Comparison of ENCODE assay signal across 18 cellular contexts in the genomic region with DNA sequence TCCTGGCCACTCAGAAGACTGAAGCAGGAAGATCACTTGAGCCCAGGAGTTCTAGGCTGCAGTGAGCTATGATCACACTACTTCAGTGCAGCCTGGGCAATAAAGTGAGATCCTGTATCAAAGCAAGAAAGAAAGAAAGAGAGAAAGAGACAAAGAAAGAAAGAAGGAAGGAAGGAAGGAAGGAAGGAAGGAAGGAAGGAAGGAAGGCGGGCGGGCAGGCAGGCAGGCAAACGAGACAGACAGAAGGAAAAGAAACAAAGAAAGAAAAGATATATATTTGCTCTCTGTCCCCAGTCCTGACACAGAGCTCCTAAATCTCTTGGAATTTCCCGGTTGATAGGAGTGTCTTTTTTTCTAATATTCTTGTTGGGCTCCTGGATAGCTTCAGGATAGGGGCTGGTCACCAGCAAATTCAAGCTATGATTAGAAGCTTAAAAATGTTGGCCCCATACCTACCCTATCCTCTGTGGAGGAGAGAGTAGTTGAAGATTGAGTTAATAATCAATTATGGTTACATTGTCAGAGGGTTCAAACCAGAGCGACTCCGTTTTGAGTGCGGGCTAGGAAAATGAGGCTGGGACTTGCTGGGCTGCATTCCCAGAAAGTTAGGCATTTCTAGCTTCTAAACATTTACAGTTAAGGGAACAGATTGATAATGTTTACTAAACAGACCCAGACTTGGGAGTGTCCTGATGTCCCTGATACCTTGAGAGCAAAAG.
"Had no signal": no experiment of that assay in that cellular context is flagged by ENCODE, and none has a peak within 500 bp of the region (broad histone marks: within the 10 kb centered on the region; RNA-seq: fewer than 3 reads in every experiment).

No MANE protein-coding gene starts in this region.

- H3K4me3 ChIP-seq: lung, psoas muscle, upper lobe of right lung had no signal

- DNase-seq: activated CD4-positive, alpha-beta T cell treated with anti-CD3 and anti-CD28 coated beads for 48 hours; activated CD8-positive, alpha-beta memory T cell treated with anti-CD3 and anti-CD28 coated beads, Interleukin-2, amount 50 U/mL, for 48 hours; activated CD8-positive, alpha-beta T cell treated with anti-CD3 and anti-CD28 coated beads, Interleukin-2, amount 10 ng/mL, durations not matched to agents 7 days and 5 days; activated naive CD4-positive, alpha-beta T cell treated with anti-CD3 and anti-CD28 coated beads for 36 hours; central memory CD4-positive, alpha-beta T cell; effector memory CD8-positive, alpha-beta T cell; erythroblast; hippocampal formation; naive thymus-derived CD8-positive, alpha-beta T cell; nucleus accumbens; psoas muscle; stimulated activated CD4-positive, alpha-beta T cell treated with anti-CD3 and anti-CD28 coated beads, Interleukin-12 subunit alpha, Interleukin-12 subunit beta, amount 100 ng/mL, for 4 hours; stimulated activated naive CD4-positive, alpha-beta T cell; substantia nigra; upper lobe of right lung had no signal

- H3K4me3 Mint-ChIP-seq: activated CD8-positive, alpha-beta T cell treated with anti-CD3 and anti-CD28 coated beads, Interleukin-2, amount 10 ng/mL, durations not matched to agents 7 days and 5 days; activated naive CD4-positive, alpha-beta T cell treated with anti-CD3 and anti-CD28 coated beads for 36 hours; effector memory CD8-positive, alpha-beta T cell; naive thymus-derived CD8-positive, alpha-beta T cell; T-helper 1 cell treated with Interleukin-12 subunit alpha and Interleukin-12 subunit beta and Interleukin-4 antibody, amounts not matched to agents 30 μg/mL and 1 μg/mL, for 36 hours had no signal

- H3K9me3 Mint-ChIP-seq: activated naive CD4-positive, alpha-beta T cell treated with anti-CD3 and anti-CD28 coated beads for 36 hours; effector memory CD8-positive, alpha-beta T cell; naive thymus-derived CD8-positive, alpha-beta T cell; T-helper 1 cell treated with Interleukin-12 subunit alpha and Interleukin-12 subunit beta and Interleukin-4 antibody, amounts not matched to agents 30 μg/mL and 1 μg/mL, for 36 hours had no signal

- H3K27me3 Mint-ChIP-seq: effector memory CD8-positive, alpha-beta T cell had no signal

- H3K36me3 Mint-ChIP-seq: naive thymus-derived CD8-positive, alpha-beta T cell had no signal

- H3K27me3 ChIP-seq: upper lobe of right lung had no signal

- H3K9me3 ChIP-seq: psoas muscle, upper lobe of right lung had no signal

- H3K27ac Mint-ChIP-seq: activated CD8-positive, alpha-beta T cell treated with anti-CD3 and anti-CD28 coated beads, Interleukin-2, amount 10 ng/mL, durations not matched to agents 7 days and 5 days; activated naive CD4-positive, alpha-beta T cell treated with anti-CD3 and anti-CD28 coated beads for 36 hours; effector memory CD8-positive, alpha-beta T cell; T-helper 1 cell treated with Interleukin-12 subunit alpha and Interleukin-12 subunit beta and Interleukin-4 antibody, amounts not matched to agents 30 μg/mL and 1 μg/mL, for 36 hours had no signal

- H3K36me3 ChIP-seq: upper lobe of right lung had no signal

- ATAC-seq: activated CD8-positive, alpha-beta T cell treated with anti-CD3 and anti-CD28 coated beads, Interleukin-2, amount 10 ng/mL, durations not matched to agents 7 days and 5 days; effector memory CD8-positive, alpha-beta T cell; naive thymus-derived CD8-positive, alpha-beta T cell; psoas muscle; sciatic nerve; upper lobe of right lung had no signal

- H3K27ac ChIP-seq: psoas muscle, upper lobe of right lung had no signal
